Comparison of ENCODE assay signal across 8 cellular contexts in genomic region chr3:156474560-156475389, GRCh38.
A peak's percentile ranks its signal among the peaks of the same experiment; 100 is the strongest.
DNase-seq lines count a peak whose midpoint lies in the region; ATAC-seq and TF ChIP-seq lines count a peak whose summit lies in the region.

No MANE protein-coding gene starts in this region.

- H3K4me3 ChIP-seq in heart left ventricle (no peak overlapping the region), right cardiac atrium (ENCODE audit: low read length) (no peak overlapping the region), OCI-LY7 (ENCODE audit: low read depth, low read length, poor library complexity, severe bottlenecking) (no peak overlapping the region), foreskin fibroblast (ENCODE audit: low read depth in 1 of 2, low read length in 2 of 2) (no peak overlapping the region), testis (no peak overlapping the region)

- no peak overlapping the region for H2AFZ ChIP-seq in OCI-LY7 (ENCODE audit: low read length)

- TF ChIP-seq CTCF in heart left ventricle (IDR thresholded peaks at IDR 0.05) (peak in 10 of 12 donors; percentile 7 to 49 (median 31)), OCI-LY7 (conservative IDR thresholded peaks at IDR 0.05; ENCODE audit: low read length) (peak; percentile 67), foreskin fibroblast (IDR thresholded peaks at IDR 0.05; ENCODE audit: low read depth, low read length) (peak; percentile 44), testis (IDR thresholded peaks at IDR 0.05) (peak in 2 of 3 experiments; percentile 32 to 37)

- no peaks in the 10 kb centered on the region for H3K9me3 Mint-ChIP-seq in activated naive CD4-positive, alpha-beta T cell treated with anti-CD3 and anti-CD28 coated beads, Interleukin-2, amount 50 U/mL, for 72 hours

- H3K36me3 ChIP-seq in heart left ventricle (no peaks in the 10 kb centered on the region), OCI-LY7 (ENCODE audit: insufficient read depth, low read length) (no peaks in the 10 kb centered on the region), testis (ENCODE audit: low read depth, missing control alignments) (no peaks in the 10 kb centered on the region)

- POLR2A ChIA-PET in OCI-LY7 (lab: Charles Lee) = interaction anchor here (1.5 to 1.7 kb wide), 2 partner anchors 9 to 33 kb away, joined by 4 to 5 read pairs; no protein-coding TSS in a partner anchor

- H3K79me2 ChIP-seq in OCI-LY7 (ENCODE audit: insufficient read depth, low read depth, low read length) = no peaks in the 10 kb centered on the region

- no peaks in the 10 kb centered on the region for H4K20me1 ChIP-seq in OCI-LY7 (ENCODE audit: insufficient read depth, low read length)

- H3K27ac ChIP-seq in heart left ventricle = no peak overlapping the region
- H3K27ac ChIP-seq in right cardiac atrium (ENCODE audit: low read length) = no peak overlapping the region
- no peak overlapping the region for H3K27ac ChIP-seq in OCI-LY7 (ENCODE audit: low read depth, low read length, poor library complexity, severe bottlenecking)
- no peak overlapping the region for H3K27ac ChIP-seq in testis

- no peaks in the 10 kb centered on the region for H3K9me3 ChIP-seq in heart left ventricle
- no peaks in the 10 kb centered on the region for H3K9me3 ChIP-seq in right cardiac atrium (ENCODE audit: control insufficient read depth, low read length)
- H3K9me3 ChIP-seq in OCI-LY7 (ENCODE audit: low read length) = no peaks in the 10 kb centered on the region
- H3K9me3 ChIP-seq in testis = no peaks in the 10 kb centered on the region

- no TSS peak for BruUV-seq in OCI-LY7 (replicated peaks; lab: Mats Ljungman, UMichigan)

- intact Hi-C loops in heart left ventricle (cut with DNase I) (no loop called here), right cardiac atrium (cut with DNase I) (no loop called here), OCI-LY7 (cut with micrococcal nuclease; ENCODE audit: unreplicated experiment) (no loop called here), testis (cut with DNase I; ENCODE audit: low total_unique reads) (no loop called here)

- CTCF ChIA-PET in OCI-LY7 (lab: Charles Lee; ENCODE audit: unreplicated experiment) = no interaction called here

- WGBS in heart left ventricle, 4 donors = 58 to 68% (median 62%) methylated on average over 12 of the region's 12 CpGs
- WGBS in right cardiac atrium = 57% methylated on average over 12 of the region's 12 CpGs
- 64 to 72% methylated on average over 12 of the region's 12 CpGs for WGBS in testis, 2 donors

- no peaks in the 10 kb centered on the region for H3K36me3 Mint-ChIP-seq in activated naive CD4-positive, alpha-beta T cell treated with anti-CD3 and anti-CD28 coated beads, Interleukin-2, amount 50 U/mL, for 72 hours

- ATAC-seq in heart left ventricle (no peak), right cardiac atrium (no peak)
- no peak for ATAC-seq in activated naive CD4-positive, alpha-beta T cell treated with anti-CD3 and anti-CD28 coated beads, Interleukin-2, amount 50 U/mL, for 72 hours

- no peak overlapping the region for H3K4me2 ChIP-seq in OCI-LY7 (ENCODE audit: low read length)

- no peak for TF ChIP-seq POLR2A in heart left ventricle (IDR thresholded peaks at IDR 0.05)
- TF ChIP-seq POLR2A in testis (IDR thresholded peaks at IDR 0.05) = no peak

- H3K27me3 ChIP-seq in heart left ventricle (no peaks in the 10 kb centered on the region), right cardiac atrium (ENCODE audit: control insufficient read depth, insufficient read depth) (no peaks in the 10 kb centered on the region), testis (no peaks in the 10 kb centered on the region)

- H3K9me2 ChIP-seq in OCI-LY7 (ENCODE audit: insufficient read depth, low read length) = no peaks in the 10 kb centered on the region

- no peak for DNase-seq in heart left ventricle
- no peak for DNase-seq in right cardiac atrium
- DNase-seq in OCI-LY7 (ENCODE audit: low spot score) = peak; percentile 10
- DNase-seq in foreskin fibroblast = peak in 1 of 2 donors; percentile 47
- peak; percentile 40 for DNase-seq in testis
- no peak for DNase-seq in ureter (ENCODE audit: low spot score)
- no peak for DNase-seq in NCI-H226
- DNase-seq in activated naive CD4-positive, alpha-beta T cell treated with anti-CD3 and anti-CD28 coated beads, Interleukin-2, amount 50 U/mL, for 72 hours (ENCODE audit: low spot score in 2 of 2) = no peak

- H3K4me1 ChIP-seq in heart left ventricle (peaks cover 0 to 7% (median 0%) of the 10 kb centered on the region in 12 donors), right cardiac atrium (ENCODE audit: control insufficient read depth, insufficient read depth, low read length) (no peaks in the 10 kb centered on the region), OCI-LY7 (ENCODE audit: insufficient read depth, low read length, poor library complexity, severe bottlenecking) (no peaks in the 10 kb centered on the region), testis (peaks cover 6% of the 10 kb centered on the region)

- no peak overlapping the region for H3K27ac Mint-ChIP-seq in activated naive CD4-positive, alpha-beta T cell treated with anti-CD3 and anti-CD28 coated beads, Interleukin-2, amount 50 U/mL, for 72 hours

Comparison
In these comparisons a context has a peak if more than half of its experiments do, and no peak if none do; other contexts are left out.
1. DNase-seq: peak in OCI-LY7 (single experiment) and testis (single experiment); none in heart left ventricle (0 of 5), right cardiac atrium (0 of 3), ureter (single experiment), NCI-H226 (single experiment) and activated naive CD4-positive, alpha-beta T cell treated with anti-CD3 and anti-CD28 coated beads, Interleukin-2, amount 50 U/mL, for 72 hours (0 of 2).
2. Peak in every context shown above with its lines, with median percentiles within 50 percentile points of each other: CTCF ChIP-seq.